In genomic region chr19:14002571-14003278, GRCh38 we compare ENCODE assay signal across 1 cellular context.
TF ChIP-seq lines count a peak whose summit lies in the region.

No MANE protein-coding gene starts in this region.

TF ChIP-seq in K562, 482 proteins besides CTCF, POLR2A, EP300 and RAD21:
- TF ChIP-seq DDX20 (tag; IDR thresholded peaks at IDR 0.05; ENCODE audit: low read depth) (no peak), POLR3A (IDR thresholded peaks at IDR 0.05; ENCODE audit: borderline replicate concordance, extremely low read depth, insufficient read depth, insufficient read length) (no peak), HIVEP1 (CRISPR knock-in tag; IDR thresholded peaks at IDR 0.05) (no peak), RCOR1 (IDR thresholded peaks at IDR 0.05; ENCODE audit: borderline replicate concordance in 1 of 2, low read depth in 2 of 2, low read length in 2 of 2) (0 out of 4 replicates have a peak, but pooled peaks of 1 of the 2 experiments have one; percentile 5), FOSL1 (tag; conservative IDR thresholded peaks at IDR 0.05) (no peak), YY1 (IDR thresholded peaks at IDR 0.05; ENCODE audit: borderline replicate concordance in 1 of 3, control insufficient read depth in 1 of 3, extremely low read depth in 1 of 3, insufficient read depth in 3 of 3, insufficient read length in 1 of 3, insufficient replicate concordance in 2 of 3, low read depth in 1 of 3, low read length in 2 of 3) (peak in 1 of 3 experiments; percentile 6), CAMTA2 (CRISPR knock-in tag; conservative IDR thresholded peaks at IDR 0.05) (0 out of 2 replicates have a peak, but pooled peaks have one; percentile 20), CTBP1 (IDR thresholded peaks at IDR 0.05; ENCODE audit: borderline replicate concordance) (0 out of 2 replicates have a peak, but pooled peaks have one; percentile 17)
